In genomic region chr15:32825219-32825618, GRCh38 we compare ENCODE assay signal across 21 cellular contexts.
DNase-seq lines count a peak whose midpoint lies in the region; ATAC-seq and TF ChIP-seq lines count a peak whose summit lies in the region.
"Had no signal": no experiment of that assay in that cellular context is flagged by ENCODE, and none has a peak within 500 bp of the region (broad histone marks: within the 10 kb centered on the region; RNA-seq: fewer than 3 reads in every experiment).

No MANE protein-coding gene starts in this region.

- peaks cover 0 to 26% (median 20%) of the 10 kb centered on the region in 10 experiments; a peak in 14 of 20 replicates for H3K4me1 ChIP-seq in BLaER1 treated with 17β-estradiol and CSF1 and Interleukin-3, amounts not matched to agents 10 nM and 100 nM
- H3K4me1 ChIP-seq in SJSA1 (replicated peaks): peaks cover 64% of the 10 kb centered on the region
- H3K4me1 ChIP-seq: colonic mucosa, left lung had no signal

- H3K36me3 ChIP-seq in BLaER1 treated with 17β-estradiol and CSF1 and Interleukin-3, amounts not matched to agents 10 nM and 100 nM: peaks cover 0 to 67% (median 0%) of the 10 kb centered on the region in 11 experiments; a peak in 4 of 22 replicates
- H3K36me3 ChIP-seq in SJSA1: no peaks in the 10 kb centered on the region
- H3K36me3 ChIP-seq: colonic mucosa had no signal

- peak overlapping the region in 1 of 11 experiments; percentile 11; a peak in 1 of 22 replicates for H3K9ac ChIP-seq in BLaER1 treated with 17β-estradiol and CSF1 and Interleukin-3, amounts not matched to agents 10 nM and 100 nM
- H3K9ac ChIP-seq: KMS-11 had no signal

- peaks cover 0 to 5% (median 0%) of the 10 kb centered on the region in 11 experiments; a peak in 2 of 22 replicates for H3K9me3 ChIP-seq in BLaER1 treated with 17β-estradiol and CSF1 and Interleukin-3, amounts not matched to agents 10 nM and 100 nM (replicated peaks in 1 of 11)
- no peaks in the 10 kb centered on the region for H3K9me3 ChIP-seq in SJSA1 (replicated peaks)
- H3K9me3 ChIP-seq: colonic mucosa, left lung had no signal

- H3K27ac Mint-ChIP-seq in nephron progenitor cell: peak overlapping the region; percentile 8
- H3K27ac Mint-ChIP-seq: activated CD4-positive, alpha-beta memory T cell treated with anti-CD3 and anti-CD28 coated beads, Interleukin-2, amount 10 ng/mL, durations not matched to agents 7 days and 5 days; CD8-positive, alpha-beta memory T cell; T-cell had no signal

- peak overlapping the region in 7 of 11 experiments; percentile 54 to 77 (median 61); a peak in 13 of 22 replicates for H3K4me2 ChIP-seq in BLaER1 treated with 17β-estradiol and CSF1 and Interleukin-3, amounts not matched to agents 10 nM and 100 nM
- H3K4me2 ChIP-seq: KMS-11 had no signal

- H3K27ac ChIP-seq in BLaER1 treated with 17β-estradiol and CSF1 and Interleukin-3, amounts not matched to agents 10 nM and 100 nM: peak overlapping the region in 2 of 11 experiments; percentile 27 to 68; a peak in 4 of 22 replicates
- H3K27ac ChIP-seq in SJSA1 (peak overlapping the region; percentile 88), epithelial cell of prostate (peak overlapping the region; percentile 66)
- H3K27ac ChIP-seq: colonic mucosa, KMS-11, left lung had no signal

- no peaks in the 10 kb centered on the region for H3K27me3 ChIP-seq in BLaER1 treated with 17β-estradiol and CSF1 and Interleukin-3, amounts not matched to agents 10 nM and 100 nM
- no peaks in the 10 kb centered on the region for H3K27me3 ChIP-seq in SJSA1 (replicated peaks)
- H3K27me3 ChIP-seq: colonic mucosa had no signal

- no peak for ATAC-seq in GM18502 (IDR thresholded peaks at IDR 0.05; ENCODE audit: poor library complexity, unreplicated experiment)
- ATAC-seq in HG03159 (IDR thresholded peaks at IDR 0.05; ENCODE audit: unreplicated experiment): no peak
- ATAC-seq: left lung, Right ventricle myocardium inferior, T-cell had no signal

- H4K20me1 ChIP-seq in BLaER1 treated with 17β-estradiol and CSF1 and Interleukin-3, amounts not matched to agents 10 nM and 100 nM: peaks cover 0 to 39% (median 0%) of the 10 kb centered on the region in 11 experiments; a peak in 3 of 22 replicates

- H3K4me3 ChIP-seq in BLaER1 treated with 17β-estradiol and CSF1 and Interleukin-3, amounts not matched to agents 10 nM and 100 nM: no peak overlapping the region
- H3K4me3 ChIP-seq in SJSA1: peak overlapping the region; percentile 8
- H3K4me3 ChIP-seq: colonic mucosa, left lung had no signal

- peaks cover 7% of the 10 kb centered on the region for H3K27me3 Mint-ChIP-seq in nephron progenitor cell (ENCODE audit: low read depth, poor library complexity)

- H3K9me3 Mint-ChIP-seq in nephron progenitor cell: no peaks in the 10 kb centered on the region
- H3K9me3 Mint-ChIP-seq: activated CD4-positive, alpha-beta memory T cell treated with anti-CD3 and anti-CD28 coated beads, Interleukin-2, amount 10 ng/mL, durations not matched to agents 7 days and 5 days; CD8-positive, alpha-beta memory T cell; T-cell had no signal

- no peak for TF ChIP-seq CTCF in nephron progenitor cell (IDR thresholded peaks at IDR 0.05)

- no peak overlapping the region for H3K4me3 Mint-ChIP-seq in nephron progenitor cell
- H3K4me3 Mint-ChIP-seq: activated CD4-positive, alpha-beta memory T cell treated with anti-CD3 and anti-CD28 coated beads, Interleukin-2, amount 10 ng/mL, durations not matched to agents 7 days and 5 days; CD8-positive, alpha-beta memory T cell; T-cell had no signal

- peaks cover 48% of the 10 kb centered on the region for H3K4me1 Mint-ChIP-seq in nephron progenitor cell
- H3K4me1 Mint-ChIP-seq: activated CD4-positive, alpha-beta memory T cell treated with anti-CD3 and anti-CD28 coated beads, Interleukin-2, amount 10 ng/mL, durations not matched to agents 7 days and 5 days; CD8-positive, alpha-beta memory T cell; T-cell had no signal

- DNase-seq in SJSA1 (ENCODE audit: low read depth in 1 of 2, low spot score in 2 of 2): peak in 1 of 2 experiments; percentile 51
- no peak for DNase-seq in epithelial cell of prostate (ENCODE audit: low read depth, low spot score)
- DNase-seq in nephron progenitor cell: no peak
- DNase-seq in AG08395 (ENCODE audit: low spot score): no peak
- DNase-seq in NCI-H446 treated with DMSO at 0.1 percent for 48 hours (lab: John Stamatoyannopoulos, UW): no peak
- DNase-seq: activated CD4-positive, alpha-beta memory T cell treated with anti-CD3 and anti-CD28 coated beads, Interleukin-2, amount 10 ng/mL, durations not matched to agents 7 days and 5 days; activated naive CD4-positive, alpha-beta T cell; CD8-positive, alpha-beta memory T cell; colonic mucosa; left lung; NCI-H1092 treated with DMSO at 0.1 percent for 48 hours; NCI-H2029 treated with DMSO at 0.1 percent for 48 hours; stimulated activated CD4-positive, alpha-beta T cell treated with anti-CD3 and anti-CD28 coated beads, Interleukin-12 subunit alpha, Interleukin-12 subunit beta, amount 100 ng/mL, for 4 hours; stimulated activated CD8-positive, alpha-beta memory T cell treated with anti-CD3 and anti-CD28 coated beads, Interleukin-4, amount 100 ng/mL, for 48 hours; substantia nigra; T-cell had no signal

- H3K36me3 Mint-ChIP-seq in nephron progenitor cell (ENCODE audit: low read depth): peaks cover 34% of the 10 kb centered on the region
- H3K36me3 Mint-ChIP-seq: CD8-positive, alpha-beta memory T cell; T-cell had no signal
